In genomic region chr3:50204804-50205718, GRCh38 we compare ENCODE assay signal across 9 cellular contexts. TPM values are rescaled to one million over a fixed set of nuclear protein-coding genes. Genes with fewer than 3 reads are reported as not detected.
DNase-seq lines count a peak whose midpoint lies in the region; ATAC-seq and TF ChIP-seq lines count a peak whose summit lies in the region.
"Had no signal": no experiment of that assay in that cellular context is flagged by ENCODE, and none has a peak within 500 bp of the region (broad histone marks: within the 10 kb centered on the region; RNA-seq: fewer than 3 reads in every experiment).

SLC38A3 (plus strand) TSS chr3:50205271; CDS start chr3:50214200, 8,929 bp downstream.

- no peak within 1 kb of the TSS for H3K27ac Mint-ChIP-seq in endothelial cell (ENCODE audit: unreplicated experiment)
- H3K27ac Mint-ChIP-seq in nephron = no peak within 1 kb of the TSS
- no peak within 1 kb of the TSS for H3K27ac Mint-ChIP-seq in activated T-helper 2 cell treated with anti-CD3 and anti-CD28 coated beads, Interferon-gamma antibody, Interleukin-2, Interleukin-4, amounts not matched to agents 10 μg/mL and 5 μg/mL and 100 μg/mL, durations not matched to agents 14 hours and 24 hours and 36 hours

- peak; percentile 56 for ATAC-seq in Panc1

- H3K4me3 ChIP-seq in GM23248 (peak within 1 kb of the TSS; percentile 34; the same call in 1 of the 2 replicates), Panc1 (ENCODE audit: low read depth in 2 of 2, low read length in 2 of 2) (peak within 1 kb of the TSS; percentile 20 to 41)

- H3F3A ChIP-seq in GM23248 (ENCODE audit: insufficient read depth) = no peaks in the 10 kb centered on the region

- H3K4me1 ChIP-seq in GM23248 (ENCODE audit: insufficient read depth) (no peaks in the 10 kb centered on the region; the same call in 1 of the 2 replicates), Panc1 (ENCODE audit: control insufficient read depth, insufficient read depth, low read length) (no peaks in the 10 kb centered on the region; the same call in 1 of the 2 replicates)

- no peaks in the 10 kb centered on the region for H4K20me1 ChIP-seq in GM23248 (ENCODE audit: insufficient read depth)

- H3K4me1 Mint-ChIP-seq in endothelial cell (ENCODE audit: unreplicated experiment) (no peaks in the 10 kb centered on the region), nephron (peaks cover 24% of the 10 kb centered on the region)
- H3K4me1 Mint-ChIP-seq in activated T-helper 2 cell treated with anti-CD3 and anti-CD28 coated beads, Interferon-gamma antibody, Interleukin-2, Interleukin-4, amounts not matched to agents 10 μg/mL and 5 μg/mL and 100 μg/mL, durations not matched to agents 14 hours and 24 hours and 36 hours (ENCODE audit: low read depth) = no peaks in the 10 kb centered on the region

- H3K4me3 Mint-ChIP-seq in endothelial cell (ENCODE audit: unreplicated experiment) (peak within 1 kb of the TSS; percentile 51), nephron (peak within 1 kb of the TSS; percentile 58 to 78 (median 71))
- no peak within 1 kb of the TSS for H3K4me3 Mint-ChIP-seq in activated T-helper 2 cell treated with anti-CD3 and anti-CD28 coated beads, Interferon-gamma antibody, Interleukin-2, Interleukin-4, amounts not matched to agents 10 μg/mL and 5 μg/mL and 100 μg/mL, durations not matched to agents 14 hours and 24 hours and 36 hours (ENCODE audit: low read depth)

- H3K36me3 Mint-ChIP-seq in endothelial cell (ENCODE audit: low read depth, unreplicated experiment) = no peaks in the 10 kb centered on the region
- no peaks in the 10 kb centered on the region for H3K36me3 Mint-ChIP-seq in nephron (ENCODE audit: low read depth)
- H3K36me3 Mint-ChIP-seq in activated T-helper 2 cell treated with anti-CD3 and anti-CD28 coated beads, Interferon-gamma antibody, Interleukin-2, Interleukin-4, amounts not matched to agents 10 μg/mL and 5 μg/mL and 100 μg/mL, durations not matched to agents 14 hours and 24 hours and 36 hours (ENCODE audit: low read depth) = no peaks in the 10 kb centered on the region

- no peak within 1 kb of the TSS for H3K9ac ChIP-seq in GM23248

- H3K27me3 ChIP-seq in GM23248 (replicated peaks; ENCODE audit: insufficient read depth) (peaks cover 14% of the 10 kb centered on the region), Panc1 (ENCODE audit: control insufficient read depth, insufficient read depth, low read length) (no peaks in the 10 kb centered on the region)

- no peak within 1 kb of the TSS for H3K27ac ChIP-seq in GM23248
- no peak within 1 kb of the TSS for H3K27ac ChIP-seq in Panc1 (ENCODE audit: low read length)

- no TSS peak for BruUV-seq in Panc1 (replicated peaks; lab: Mats Ljungman, UMichigan)

- in situ Hi-C loops in GM23248 (cut with MboI) = loop anchor here (25.0 kb wide), 1 partner anchor 332 kb away; no protein-coding TSS in a partner anchor
- in situ Hi-C loops in Panc1 (cut with HindIII; ENCODE audit: low pct_unique_long_range_greater_than_20kb, low sequenced_read_pairs) = no loop called here

- H3K9me3 ChIP-seq in GM23248 (ENCODE audit: low read depth) (no peaks in the 10 kb centered on the region), Panc1 (ENCODE audit: control insufficient read depth, insufficient read depth, low read depth, low read length) (no peaks in the 10 kb centered on the region)

- no peaks in the 10 kb centered on the region for H3K9me3 Mint-ChIP-seq in endothelial cell (ENCODE audit: unreplicated experiment)
- H3K9me3 Mint-ChIP-seq in nephron = no peaks in the 10 kb centered on the region
- H3K9me3 Mint-ChIP-seq in activated T-helper 2 cell treated with anti-CD3 and anti-CD28 coated beads, Interferon-gamma antibody, Interleukin-2, Interleukin-4, amounts not matched to agents 10 μg/mL and 5 μg/mL and 100 μg/mL, durations not matched to agents 14 hours and 24 hours and 36 hours = no peaks in the 10 kb centered on the region

- no peak within 1 kb of the TSS for H3K4me2 ChIP-seq in GM23248 (ENCODE audit: unreplicated experiment)

- 0 out of 2 replicates have a peak within 1 kb of the TSS, but pooled peaks have one; percentile 15 for H2AFZ ChIP-seq in GM23248

- no peaks in the 10 kb centered on the region for H3K9me2 ChIP-seq in GM23248 (ENCODE audit: insufficient read depth)

- H3K79me2 ChIP-seq in GM23248 (ENCODE audit: insufficient read depth) = no peaks in the 10 kb centered on the region

- intact Hi-C loops in Panc1 (cut with micrococcal nuclease; ENCODE audit: unreplicated experiment) = no loop called here
- intact Hi-C loops in activated T-helper 2 cell treated with anti-CD3 and anti-CD28 coated beads, Interferon-gamma antibody, Interleukin-2, Interleukin-4, amounts not matched to agents 10 μg/mL and 5 μg/mL and 100 μg/mL, durations not matched to agents 14 hours and 24 hours and 36 hours (cut with micrococcal nuclease) = no loop called here

- CTCF ChIA-PET in Panc1 (lab: Charles Lee) = no interaction called here

- POLR2A ChIA-PET in Panc1 (lab: Charles Lee) = no interaction called here

- DNase-seq in GM23248 (peak; percentile 29), Panc1 (ENCODE audit: low read depth, low spot score) (no peak), endothelial cell (ENCODE audit: low spot score) (peak; percentile 58), middle frontal gyrus (ENCODE audit: extremely low spot score, low spot score) (no peak), NCI-H1092 treated with DMSO at 0.1 percent for 48 hours (lab: John Stamatoyannopoulos, UW) (no peak)
- DNase-seq in activated T-helper 2 cell treated with anti-CD3 and anti-CD28 coated beads, Interferon-gamma antibody, Interleukin-2, Interleukin-4, amounts not matched to agents 10 μg/mL and 5 μg/mL and 100 μg/mL, durations not matched to agents 14 hours and 24 hours and 36 hours (ENCODE audit: low spot score) = no peak
- no peak for DNase-seq in stimulated activated CD4-positive, alpha-beta T cell treated with anti-CD3 and anti-CD28 coated beads, Interleukin-4, amount 100 ng/mL, for 4 hours

- peaks cover 14% of the 10 kb centered on the region for H3K27me3 Mint-ChIP-seq in endothelial cell (ENCODE audit: unreplicated experiment)
- peaks cover 45% of the 10 kb centered on the region for H3K27me3 Mint-ChIP-seq in nephron (ENCODE audit: low read depth)
- peaks cover 40% of the 10 kb centered on the region for H3K27me3 Mint-ChIP-seq in activated T-helper 2 cell treated with anti-CD3 and anti-CD28 coated beads, Interferon-gamma antibody, Interleukin-2, Interleukin-4, amounts not matched to agents 10 μg/mL and 5 μg/mL and 100 μg/mL, durations not matched to agents 14 hours and 24 hours and 36 hours (ENCODE audit: low read depth)

- WGBS in GM23248 (ENCODE audit: low coverage in 1 of 2, low lambda C conversion rate in 2 of 2, missing lambda C conversion rate in 2 of 2), 2 experiments = 1 to 3% methylated on average over 34 to 50 of the region's 68 CpGs

- H3K36me3 ChIP-seq in GM23248 (ENCODE audit: low read depth) (no peaks in the 10 kb centered on the region), Panc1 (ENCODE audit: control insufficient read depth, insufficient read depth, low read length) (no peaks in the 10 kb centered on the region)

- TF ChIP-seq CTCF in Panc1 (IDR thresholded peaks at IDR 0.05) = no peak
- TF ChIP-seq CTCF in endothelial cell (IDR thresholded peaks at IDR 0.05; ENCODE audit: unreplicated experiment) = no peak
- TF ChIP-seq CTCF in nephron (IDR thresholded peaks at IDR 0.05; ENCODE audit: unreplicated experiment in 3 of 3) = no peak

RNA-seq across cellular contexts. Expression of gene SLC38A3, which starts in this region (rescaled TPM):
- total RNA-seq in GM23248 (2014; rRNA removed; shearing (Covaris generic)) = under 0.01 TPM in 1 of 2 replicates, not detected in the other
- 0.36 and 0.93 TPM in 2 replicates for polyA plus RNA-seq in GM23248 (2016; fragmentation: Nextera tagmentation; extraction: Ambion mirVana)
- total RNA-seq in Panc1 (2021; ENCODE audit: unreplicated experiment) (6.0 TPM), endothelial cell (ENCODE audit: unreplicated experiment) (0.56 TPM)
- 10.6 TPM for polyA plus RNA-seq in Panc1 (2012; ENCODE audit: insufficient read length)
- not detected in 2 replicates for total RNA-seq in activated T-helper 2 cell treated with anti-CD3 and anti-CD28 coated beads, Interferon-gamma antibody, Interleukin-2, Interleukin-4, amounts not matched to agents 10 μg/mL and 5 μg/mL and 100 μg/mL, durations not matched to agents 14 hours and 24 hours and 36 hours
- total RNA-seq: HT1080 had no signal

Comparison
In these comparisons a context has a peak if more than half of its experiments do, and no peak if none do; other contexts are left out.
1. Peak in DNase-seq and H3K4me3 ChIP-seq in GM23248; RNA of the gene not detected or under 1 TPM.
2. Peak in DNase-seq in endothelial cell; RNA of the gene not detected or under 1 TPM.